29 cellular contexts compared by ENCODE assay signal in the genomic region with DNA sequence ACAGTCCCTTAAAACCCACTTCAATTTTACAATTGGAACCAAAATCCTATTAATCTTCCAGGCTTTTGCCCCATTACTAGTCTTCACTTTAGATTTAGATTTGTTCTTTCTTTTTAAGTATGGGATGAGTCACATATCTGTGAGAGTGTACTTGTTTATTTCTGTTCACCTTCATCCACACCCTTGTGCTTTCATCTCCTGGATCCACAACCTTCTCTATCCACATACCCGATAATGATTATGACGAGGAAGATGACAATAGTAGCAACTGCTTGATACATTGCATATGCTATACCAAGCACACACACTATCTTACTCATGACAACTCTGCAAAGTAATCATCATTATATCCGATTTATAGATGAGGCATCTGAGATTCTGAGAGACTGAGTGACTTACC.
"Had no signal": no experiment of that assay in that cellular context is flagged by ENCODE, and none has a peak within 500 bp of the region (broad histone marks: within the 10 kb centered on the region; RNA-seq: fewer than 3 reads in every experiment).

No MANE protein-coding gene starts in this region.

- H3K4me3 Mint-ChIP-seq: activated B cell treated with CpG ODN at 0.5 μM for 24 hours; activated CD4-positive, alpha-beta memory T cell treated with anti-CD3 and anti-CD28 coated beads for 36 hours; activated CD8-positive, alpha-beta memory T cell treated with anti-CD3 and anti-CD28 coated beads, Interleukin-2, amount 10 ng/mL, durations not matched to agents 7 days and 5 days; activated CD8-positive, alpha-beta T cell treated with anti-CD3 and anti-CD28 coated beads, Interleukin-2, amount 10 ng/mL, durations not matched to agents 7 days and 5 days; activated naive CD4-positive, alpha-beta T cell treated with anti-CD3 and anti-CD28 coated beads, Interleukin-2, amount 10 ng/mL, durations not matched to agents 7 days and 5 days; activated naive CD8-positive, alpha-beta T cell treated with anti-CD3 and anti-CD28 coated beads, Interleukin-2, amount 10 ng/mL, durations not matched to agents 7 days and 5 days; activated T-helper 1 cell treated with anti-CD3 and anti-CD28 coated beads, Interleukin-12 subunit alpha, Interleukin-12 subunit beta, Interleukin-2, Interleukin-4 antibody, amounts not matched to agents 30 ng/mL and 10 ng/mL and 1 ng/mL, durations not matched to agents 14 hours and 24 hours and 36 hours; T-helper 17 cell; T-helper 2 cell treated with Interferon-gamma antibody and Interleukin-4, amounts not matched to agents 5 μg/mL and 100 μg/mL, for 36 hours had no signal

- ATAC-seq: activated CD4-positive, CD25-positive, alpha-beta regulatory T cell treated with anti-CD3 and anti-CD28 coated beads, Interleukin-2, amount 50 U/mL, for 24 hours; activated CD8-positive, alpha-beta memory T cell treated with anti-CD3 and anti-CD28 coated beads, Interleukin-2, amount 10 ng/mL, durations not matched to agents 7 days and 5 days; activated CD8-positive, alpha-beta T cell treated with anti-CD3 and anti-CD28 coated beads, Interleukin-2, amount 10 ng/mL, durations not matched to agents 7 days and 5 days; activated naive CD4-positive, alpha-beta T cell treated with anti-CD3 and anti-CD28 coated beads, Interleukin-2, amount 50 U/mL, for 72 hours; body of pancreas; esophagus mucosa; T-helper 17 cell had no signal

- H3K4me1 Mint-ChIP-seq: activated B cell treated with CpG ODN at 0.5 μM for 24 hours; activated CD8-positive, alpha-beta memory T cell treated with anti-CD3 and anti-CD28 coated beads, Interleukin-2, amount 10 ng/mL, durations not matched to agents 7 days and 5 days; activated naive CD4-positive, alpha-beta T cell treated with anti-CD3 and anti-CD28 coated beads, Interleukin-2, amount 10 ng/mL, durations not matched to agents 7 days and 5 days; activated naive CD8-positive, alpha-beta T cell treated with anti-CD3 and anti-CD28 coated beads, Interleukin-2, amount 10 ng/mL, durations not matched to agents 7 days and 5 days; T-helper 17 cell had no signal

- DNase-seq: activated B cell treated with CpG ODN at 0.5 μM for 24 hours; activated CD4-positive, alpha-beta memory T cell treated with anti-CD3 and anti-CD28 coated beads for 36 hours; activated CD4-positive, alpha-beta T cell treated with anti-CD3 and anti-CD28 coated beads for 48 hours; activated CD4-positive, alpha-beta T cell treated with anti-CD3 and anti-CD28 coated beads, Interleukin-2, amount 50 U/mL, for 1 hour; activated CD8-positive, alpha-beta memory T cell treated with anti-CD3 and anti-CD28 coated beads, Interleukin-2, amount 10 ng/mL, durations not matched to agents 7 days and 5 days; activated CD8-positive, alpha-beta memory T cell treated with anti-CD3 and anti-CD28 coated beads, Interleukin-2, amount 50 U/mL, for 4 hours; activated CD8-positive, alpha-beta T cell treated with anti-CD3 and anti-CD28 coated beads, Interleukin-2, amount 10 ng/mL, durations not matched to agents 7 days and 5 days; activated effector memory CD4-positive, alpha-beta T cell treated with anti-CD3 and anti-CD28 coated beads, Interleukin-2, amount 50 U/mL, for 16 hours; activated naive CD4-positive, alpha-beta T cell treated with anti-CD3 and anti-CD28 coated beads, Interleukin-2, amount 10 ng/mL, durations not matched to agents 7 days and 5 days; activated naive CD8-positive, alpha-beta T cell treated with anti-CD3 and anti-CD28 coated beads, Interleukin-2, amount 10 ng/mL, durations not matched to agents 7 days and 5 days; activated T-cell treated with anti-CD3 and anti-CD28 coated beads, Interleukin-2, amount 50 U/mL, for 1 hour; activated T-cell treated with anti-CD3 and anti-CD28 coated beads, Interleukin-2, amount 50 U/mL, for 48 hours; aorta; body of pancreas; central memory CD4-positive, alpha-beta T cell; cerebellar nuclear complex; colonic mucosa; effector CD8-positive, alpha-beta T cell; foreskin fibroblast; T-helper 1 cell; T-helper 17 cell; T1000 had no signal

- H3K4me3 ChIP-seq: body of pancreas, colonic mucosa had no signal

- H3K36me3 Mint-ChIP-seq: activated CD8-positive, alpha-beta memory T cell treated with anti-CD3 and anti-CD28 coated beads, Interleukin-2, amount 10 ng/mL, durations not matched to agents 7 days and 5 days; activated naive CD8-positive, alpha-beta T cell treated with anti-CD3 and anti-CD28 coated beads, Interleukin-2, amount 10 ng/mL, durations not matched to agents 7 days and 5 days had no signal

- H3K27ac ChIP-seq: body of pancreas, colonic mucosa, WERI-Rb-1 had no signal

- H3K27me3 Mint-ChIP-seq: activated B cell treated with CpG ODN at 0.5 μM for 24 hours; activated CD4-positive, alpha-beta memory T cell treated with anti-CD3 and anti-CD28 coated beads for 36 hours; activated CD8-positive, alpha-beta memory T cell treated with anti-CD3 and anti-CD28 coated beads, Interleukin-2, amount 10 ng/mL, durations not matched to agents 7 days and 5 days; activated naive CD4-positive, alpha-beta T cell treated with anti-CD3 and anti-CD28 coated beads, Interleukin-2, amount 10 ng/mL, durations not matched to agents 7 days and 5 days; activated naive CD8-positive, alpha-beta T cell treated with anti-CD3 and anti-CD28 coated beads, Interleukin-2, amount 10 ng/mL, durations not matched to agents 7 days and 5 days; T-helper 17 cell had no signal

- H3K27ac Mint-ChIP-seq: activated B cell treated with CpG ODN at 0.5 μM for 24 hours; activated CD4-positive, alpha-beta memory T cell treated with anti-CD3 and anti-CD28 coated beads for 36 hours; activated CD8-positive, alpha-beta memory T cell treated with anti-CD3 and anti-CD28 coated beads, Interleukin-2, amount 10 ng/mL, durations not matched to agents 7 days and 5 days; activated CD8-positive, alpha-beta T cell treated with anti-CD3 and anti-CD28 coated beads, Interleukin-2, amount 10 ng/mL, durations not matched to agents 7 days and 5 days; activated naive CD4-positive, alpha-beta T cell treated with anti-CD3 and anti-CD28 coated beads, Interleukin-2, amount 10 ng/mL, durations not matched to agents 7 days and 5 days; activated naive CD4-positive, alpha-beta T cell treated with anti-CD3 and anti-CD28 coated beads, Interleukin-2, amount 50 U/mL, for 72 hours; activated naive CD8-positive, alpha-beta T cell treated with anti-CD3 and anti-CD28 coated beads, Interleukin-2, amount 10 ng/mL, durations not matched to agents 7 days and 5 days; activated T-helper 1 cell treated with anti-CD3 and anti-CD28 coated beads, Interleukin-12 subunit alpha, Interleukin-12 subunit beta, Interleukin-2, Interleukin-4 antibody, amounts not matched to agents 30 ng/mL and 10 ng/mL and 1 ng/mL, durations not matched to agents 14 hours and 24 hours and 36 hours; activated T-helper 2 cell treated with anti-CD3 and anti-CD28 coated beads, Interferon-gamma antibody, Interleukin-2, Interleukin-4, amounts not matched to agents 10 μg/mL and 5 μg/mL and 100 μg/mL, durations not matched to agents 14 hours and 24 hours and 36 hours; T-helper 17 cell; T-helper 2 cell treated with Interferon-gamma antibody and Interleukin-4, amounts not matched to agents 5 μg/mL and 100 μg/mL, for 36 hours had no signal

- H3K9me3 Mint-ChIP-seq: activated CD4-positive, alpha-beta memory T cell treated with anti-CD3 and anti-CD28 coated beads for 36 hours; activated naive CD4-positive, alpha-beta T cell treated with anti-CD3 and anti-CD28 coated beads, Interleukin-2, amount 10 ng/mL, durations not matched to agents 7 days and 5 days; activated naive CD4-positive, alpha-beta T cell treated with anti-CD3 and anti-CD28 coated beads, Interleukin-2, amount 50 U/mL, for 72 hours; activated T-helper 1 cell treated with anti-CD3 and anti-CD28 coated beads, Interleukin-12 subunit alpha, Interleukin-12 subunit beta, Interleukin-2, Interleukin-4 antibody, amounts not matched to agents 30 ng/mL and 10 ng/mL and 1 ng/mL, durations not matched to agents 14 hours and 24 hours and 36 hours; activated T-helper 2 cell treated with anti-CD3 and anti-CD28 coated beads, Interferon-gamma antibody, Interleukin-2, Interleukin-4, amounts not matched to agents 10 μg/mL and 5 μg/mL and 100 μg/mL, durations not matched to agents 14 hours and 24 hours and 36 hours; T-helper 2 cell treated with Interferon-gamma antibody and Interleukin-4, amounts not matched to agents 5 μg/mL and 100 μg/mL, for 36 hours had no signal
